Comparison of ENCODE assay signal across 1 cellular context in the genomic region with DNA sequence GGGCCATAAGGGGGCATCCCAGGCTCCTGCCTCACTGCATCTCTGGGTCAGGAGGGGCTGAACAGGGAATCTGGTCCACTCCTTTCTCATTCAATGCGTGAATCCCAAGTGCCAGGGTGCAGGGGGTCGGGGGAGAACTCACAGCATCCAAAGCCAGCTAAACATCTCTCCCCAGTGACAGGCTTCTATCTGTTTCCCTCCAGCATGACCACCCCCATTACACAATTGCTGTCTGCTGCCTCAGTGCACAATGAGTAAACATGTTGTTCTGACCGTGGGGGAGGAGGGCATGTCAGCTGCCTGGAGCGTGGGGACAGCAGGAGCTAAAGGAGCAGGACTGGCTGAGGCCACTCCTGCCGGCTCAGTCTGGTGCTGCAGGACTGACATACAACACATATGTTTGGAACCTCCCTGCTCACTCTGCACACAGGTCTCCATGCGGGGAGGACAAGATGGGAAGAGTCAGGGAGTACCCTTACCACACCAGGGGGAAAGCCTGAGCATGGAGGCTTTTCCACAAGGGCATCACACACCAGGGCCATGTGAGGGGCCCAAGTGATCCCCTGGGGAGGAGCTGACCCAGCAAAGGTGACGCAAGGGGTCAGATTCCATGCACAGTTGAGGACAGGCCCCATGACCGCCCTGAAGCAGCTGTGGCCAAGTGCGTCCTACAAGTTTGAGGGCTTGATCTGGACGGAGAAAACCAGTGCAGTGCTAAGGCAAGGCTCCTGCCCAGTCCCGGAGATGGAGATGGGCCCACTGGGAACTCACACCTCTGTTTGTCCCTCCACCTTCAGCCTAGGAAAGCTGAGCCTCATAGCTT.
TF ChIP-seq lines count a peak whose summit lies in the region.

No MANE protein-coding gene starts in this region.

TF ChIP-seq in HepG2, 621 proteins besides CTCF, POLR2A, EP300 and RAD21 (continued from another document and continues in another):
- TF ChIP-seq, protein P1, sequence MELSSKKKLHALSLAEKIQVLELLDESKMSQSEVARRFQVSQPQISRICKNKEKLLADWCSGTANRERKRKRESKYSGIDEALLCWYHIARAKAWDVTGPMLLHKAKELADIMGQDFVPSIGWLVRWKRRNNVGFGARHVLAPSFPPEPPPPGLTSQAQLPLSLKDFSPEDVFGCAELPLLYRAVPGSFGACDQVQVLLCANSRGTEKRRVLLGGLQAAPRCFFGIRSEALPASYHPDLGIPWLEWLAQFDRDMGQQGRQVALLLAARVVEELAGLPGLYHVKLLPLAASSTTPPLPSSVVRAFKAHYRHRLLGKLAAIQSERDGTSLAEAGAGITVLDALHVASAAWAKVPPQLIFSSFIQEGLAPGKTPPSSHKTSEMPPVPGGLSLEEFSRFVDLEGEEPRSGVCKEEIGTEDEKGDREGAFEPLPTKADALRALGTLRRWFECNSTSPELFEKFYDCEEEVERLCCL (CRISPR knock-in tag; IDR thresholded peaks at IDR 0.05; ENCODE audit: borderline replicate concordance), result 0 out of 2 replicates have a peak, but pooled peaks have one; percentile 42
- TF ChIP-seq U2AF1 (optimal IDR thresholded peaks at IDR 0.05; ENCODE audit: low read depth, low read length), result peak; percentile 46
- no peak for TF ChIP-seq CBX2 (IDR thresholded peaks at IDR 0.05; ENCODE audit: low read depth, low read length)
- TF ChIP-seq CBX2 (CRISPR knock-in tag; IDR thresholded peaks at IDR 0.05; ENCODE audit: low read depth), result no peak
- TF ChIP-seq MAFG (CRISPR knock-in tag; IDR thresholded peaks at IDR 0.05), result no peak
- TF ChIP-seq ZNF652 (CRISPR knock-in tag; IDR thresholded peaks at IDR 0.05; ENCODE audit: borderline replicate concordance, low read depth), result no peak
- peak; percentile 79; the same call in 1 of the 2 replicates for TF ChIP-seq KLF6 (CRISPR knock-in tag; IDR thresholded peaks at IDR 0.05)
- TF ChIP-seq, protein P2, sequence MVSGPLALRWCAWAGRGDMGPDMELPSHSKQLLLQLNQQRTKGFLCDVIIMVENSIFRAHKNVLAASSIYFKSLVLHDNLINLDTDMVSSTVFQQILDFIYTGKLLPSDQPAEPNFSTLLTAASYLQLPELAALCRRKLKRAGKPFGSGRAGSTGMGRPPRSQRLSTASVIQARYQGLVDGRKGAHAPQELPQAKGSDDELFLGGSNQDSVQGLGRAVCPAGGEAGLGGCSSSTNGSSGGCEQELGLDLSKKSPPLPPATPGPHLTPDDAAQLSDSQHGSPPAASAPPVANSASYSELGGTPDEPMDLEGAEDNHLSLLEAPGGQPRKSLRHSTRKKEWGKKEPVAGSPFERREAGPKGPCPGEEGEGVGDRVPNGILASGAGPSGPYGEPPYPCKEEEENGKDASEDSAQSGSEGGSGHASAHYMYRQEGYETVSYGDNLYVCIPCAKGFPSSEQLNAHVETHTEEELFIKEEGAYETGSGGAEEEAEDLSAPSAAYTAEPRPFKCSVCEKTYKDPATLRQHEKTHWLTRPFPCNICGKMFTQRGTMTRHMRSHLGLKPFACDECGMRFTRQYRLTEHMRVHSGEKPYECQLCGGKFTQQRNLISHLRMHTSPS (CRISPR knock-in tag; IDR thresholded peaks at IDR 0.05; ENCODE audit: low read depth), result peak; percentile 47; the same call in 1 of the 2 replicates
- TF ChIP-seq NR2F2 (IDR thresholded peaks at IDR 0.05; ENCODE audit: borderline replicate concordance, low read depth), result no peak
- peak; percentile 78 for TF ChIP-seq ZNF501 (CRISPR knock-in tag; IDR thresholded peaks at IDR 0.05)
- no peak for TF ChIP-seq NBN (conservative IDR thresholded peaks at IDR 0.05)
- no peak for TF ChIP-seq CC2D1A (CRISPR knock-in tag; IDR thresholded peaks at IDR 0.05)
- TF ChIP-seq ISL2 (CRISPR knock-in tag; IDR thresholded peaks at IDR 0.05), result peak; percentile 22
- TF ChIP-seq ZFX (CRISPR knock-in tag; IDR thresholded peaks at IDR 0.05; ENCODE audit: low read depth), result peak; percentile 90
- TF ChIP-seq PPARG (CRISPR knock-in tag; conservative IDR thresholded peaks at IDR 0.05), result no peak
- TF ChIP-seq SOX5 (CRISPR knock-in tag; IDR thresholded peaks at IDR 0.05; ENCODE audit: borderline replicate concordance), result peak; percentile 84
- TF ChIP-seq MAFF (IDR thresholded peaks at IDR 0.05; ENCODE audit: low read depth, low read length), result no peak
- TF ChIP-seq, protein P3, sequence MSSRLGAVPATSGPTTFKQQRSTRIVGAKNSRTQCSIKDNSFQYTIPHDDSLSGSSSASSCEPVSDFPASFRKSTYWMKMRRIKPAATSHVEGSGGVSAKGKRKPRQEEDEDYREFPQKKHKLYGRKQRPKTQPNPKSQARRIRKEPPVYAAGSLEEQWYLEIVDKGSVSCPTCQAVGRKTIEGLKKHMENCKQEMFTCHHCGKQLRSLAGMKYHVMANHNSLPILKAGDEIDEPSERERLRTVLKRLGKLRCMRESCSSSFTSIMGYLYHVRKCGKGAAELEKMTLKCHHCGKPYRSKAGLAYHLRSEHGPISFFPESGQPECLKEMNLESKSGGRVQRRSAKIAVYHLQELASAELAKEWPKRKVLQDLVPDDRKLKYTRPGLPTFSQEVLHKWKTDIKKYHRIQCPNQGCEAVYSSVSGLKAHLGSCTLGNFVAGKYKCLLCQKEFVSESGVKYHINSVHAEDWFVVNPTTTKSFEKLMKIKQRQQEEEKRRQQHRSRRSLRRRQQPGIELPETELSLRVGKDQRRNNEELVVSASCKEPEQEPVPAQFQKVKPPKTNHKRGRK (CRISPR knock-in tag; IDR thresholded peaks at IDR 0.05), result no peak
- no peak for TF ChIP-seq U2AF2 (IDR thresholded peaks at IDR 0.05; ENCODE audit: low read depth, low read length)
- TF ChIP-seq, protein P4, sequence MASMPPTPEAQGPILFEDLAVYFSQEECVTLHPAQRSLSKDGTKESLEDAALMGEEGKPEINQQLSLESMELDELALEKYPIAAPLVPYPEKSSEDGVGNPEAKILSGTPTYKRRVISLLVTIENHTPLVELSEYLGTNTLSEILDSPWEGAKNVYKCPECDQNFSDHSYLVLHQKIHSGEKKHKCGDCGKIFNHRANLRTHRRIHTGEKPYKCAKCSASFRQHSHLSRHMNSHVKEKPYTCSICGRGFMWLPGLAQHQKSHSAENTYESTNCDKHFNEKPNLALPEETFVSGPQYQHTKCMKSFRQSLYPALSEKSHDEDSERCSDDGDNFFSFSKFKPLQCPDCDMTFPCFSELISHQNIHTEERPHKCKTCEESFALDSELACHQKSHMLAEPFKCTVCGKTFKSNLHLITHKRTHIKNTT (CRISPR knock-in tag; IDR thresholded peaks at IDR 0.05), result no peak
- TF ChIP-seq, protein P5, sequence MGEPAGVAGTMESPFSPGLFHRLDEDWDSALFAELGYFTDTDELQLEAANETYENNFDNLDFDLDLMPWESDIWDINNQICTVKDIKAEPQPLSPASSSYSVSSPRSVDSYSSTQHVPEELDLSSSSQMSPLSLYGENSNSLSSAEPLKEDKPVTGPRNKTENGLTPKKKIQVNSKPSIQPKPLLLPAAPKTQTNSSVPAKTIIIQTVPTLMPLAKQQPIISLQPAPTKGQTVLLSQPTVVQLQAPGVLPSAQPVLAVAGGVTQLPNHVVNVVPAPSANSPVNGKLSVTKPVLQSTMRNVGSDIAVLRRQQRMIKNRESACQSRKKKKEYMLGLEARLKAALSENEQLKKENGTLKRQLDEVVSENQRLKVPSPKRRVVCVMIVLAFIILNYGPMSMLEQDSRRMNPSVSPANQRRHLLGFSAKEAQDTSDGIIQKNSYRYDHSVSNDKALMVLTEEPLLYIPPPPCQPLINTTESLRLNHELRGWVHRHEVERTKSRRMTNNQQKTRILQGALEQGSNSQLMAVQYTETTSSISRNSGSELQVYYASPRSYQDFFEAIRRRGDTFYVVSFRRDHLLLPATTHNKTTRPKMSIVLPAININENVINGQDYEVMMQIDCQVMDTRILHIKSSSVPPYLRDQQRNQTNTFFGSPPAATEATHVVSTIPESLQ (CRISPR knock-in tag; conservative IDR thresholded peaks at IDR 0.05), result no peak
- TF ChIP-seq, protein P6, sequence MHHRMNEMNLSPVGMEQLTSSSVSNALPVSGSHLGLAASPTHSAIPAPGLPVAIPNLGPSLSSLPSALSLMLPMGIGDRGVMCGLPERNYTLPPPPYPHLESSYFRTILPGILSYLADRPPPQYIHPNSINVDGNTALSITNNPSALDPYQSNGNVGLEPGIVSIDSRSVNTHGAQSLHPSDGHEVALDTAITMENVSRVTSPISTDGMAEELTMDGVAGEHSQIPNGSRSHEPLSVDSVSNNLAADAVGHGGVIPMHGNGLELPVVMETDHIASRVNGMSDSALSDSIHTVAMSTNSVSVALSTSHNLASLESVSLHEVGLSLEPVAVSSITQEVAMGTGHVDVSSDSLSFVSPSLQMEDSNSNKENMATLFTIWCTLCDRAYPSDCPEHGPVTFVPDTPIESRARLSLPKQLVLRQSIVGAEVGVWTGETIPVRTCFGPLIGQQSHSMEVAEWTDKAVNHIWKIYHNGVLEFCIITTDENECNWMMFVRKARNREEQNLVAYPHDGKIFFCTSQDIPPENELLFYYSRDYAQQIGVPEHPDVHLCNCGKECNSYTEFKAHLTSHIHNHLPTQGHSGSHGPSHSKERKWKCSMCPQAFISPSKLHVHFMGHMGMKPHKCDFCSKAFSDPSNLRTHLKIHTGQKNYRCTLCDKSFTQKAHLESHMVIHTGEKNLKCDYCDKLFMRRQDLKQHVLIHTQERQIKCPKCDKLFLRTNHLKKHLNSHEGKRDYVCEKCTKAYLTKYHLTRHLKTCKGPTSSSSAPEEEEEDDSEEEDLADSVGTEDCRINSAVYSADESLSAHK (CRISPR knock-in tag; IDR thresholded peaks at IDR 0.05; ENCODE audit: borderline replicate concordance), result no peak
- peak; percentile 73 for TF ChIP-seq ZFY (CRISPR knock-in tag; IDR thresholded peaks at IDR 0.05)
- no peak for TF ChIP-seq ZNF230 (CRISPR knock-in tag; IDR thresholded peaks at IDR 0.05)
- TF ChIP-seq SALL2 (CRISPR knock-in tag; IDR thresholded peaks at IDR 0.05), result no peak
- TF ChIP-seq ZNF329 (CRISPR knock-in tag; IDR thresholded peaks at IDR 0.05; ENCODE audit: low read depth), result no peak
- peak; percentile 68; the same call in 1 of the 2 replicates for TF ChIP-seq ZNF772 (CRISPR knock-in tag; IDR thresholded peaks at IDR 0.05)
- TF ChIP-seq RBM22 (optimal IDR thresholded peaks at IDR 0.05; ENCODE audit: low read length), result no peak
- no peak for TF ChIP-seq NONO (IDR thresholded peaks at IDR 0.05)
- TF ChIP-seq NONO (CRISPR knock-in tag; conservative IDR thresholded peaks at IDR 0.05), result 0 out of 2 replicates have a peak, but pooled peaks have one; percentile 45
- TF ChIP-seq, protein P7, sequence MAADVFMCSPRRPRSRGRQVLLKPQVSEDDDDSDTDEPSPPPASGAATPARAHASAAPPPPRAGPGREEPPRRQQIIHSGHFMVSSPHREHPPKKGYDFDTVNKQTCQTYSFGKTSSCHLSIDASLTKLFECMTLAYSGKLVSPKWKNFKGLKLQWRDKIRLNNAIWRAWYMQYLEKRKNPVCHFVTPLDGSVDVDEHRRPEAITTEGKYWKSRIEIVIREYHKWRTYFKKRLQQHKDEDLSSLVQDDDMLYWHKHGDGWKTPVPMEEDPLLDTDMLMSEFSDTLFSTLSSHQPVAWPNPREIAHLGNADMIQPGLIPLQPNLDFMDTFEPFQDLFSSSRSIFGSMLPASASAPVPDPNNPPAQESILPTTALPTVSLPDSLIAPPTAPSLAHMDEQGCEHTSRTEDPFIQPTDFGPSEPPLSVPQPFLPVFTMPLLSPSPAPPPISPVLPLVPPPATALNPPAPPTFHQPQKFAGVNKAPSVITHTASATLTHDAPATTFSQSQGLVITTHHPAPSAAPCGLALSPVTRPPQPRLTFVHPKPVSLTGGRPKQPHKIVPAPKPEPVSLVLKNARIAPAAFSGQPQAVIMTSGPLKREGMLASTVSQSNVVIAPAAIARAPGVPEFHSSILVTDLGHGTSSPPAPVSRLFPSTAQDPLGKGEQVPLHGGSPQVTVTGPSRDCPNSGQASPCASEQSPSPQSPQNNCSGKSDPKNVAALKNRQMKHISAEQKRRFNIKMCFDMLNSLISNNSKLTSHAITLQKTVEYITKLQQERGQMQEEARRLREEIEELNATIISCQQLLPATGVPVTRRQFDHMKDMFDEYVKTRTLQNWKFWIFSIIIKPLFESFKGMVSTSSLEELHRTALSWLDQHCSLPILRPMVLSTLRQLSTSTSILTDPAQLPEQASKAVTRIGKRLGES (CRISPR knock-in tag; IDR thresholded peaks at IDR 0.05; ENCODE audit: borderline replicate concordance), result no peak
- TF ChIP-seq STAG1 (CRISPR knock-in tag; IDR thresholded peaks at IDR 0.05), result no peak
- TF ChIP-seq, protein P8, sequence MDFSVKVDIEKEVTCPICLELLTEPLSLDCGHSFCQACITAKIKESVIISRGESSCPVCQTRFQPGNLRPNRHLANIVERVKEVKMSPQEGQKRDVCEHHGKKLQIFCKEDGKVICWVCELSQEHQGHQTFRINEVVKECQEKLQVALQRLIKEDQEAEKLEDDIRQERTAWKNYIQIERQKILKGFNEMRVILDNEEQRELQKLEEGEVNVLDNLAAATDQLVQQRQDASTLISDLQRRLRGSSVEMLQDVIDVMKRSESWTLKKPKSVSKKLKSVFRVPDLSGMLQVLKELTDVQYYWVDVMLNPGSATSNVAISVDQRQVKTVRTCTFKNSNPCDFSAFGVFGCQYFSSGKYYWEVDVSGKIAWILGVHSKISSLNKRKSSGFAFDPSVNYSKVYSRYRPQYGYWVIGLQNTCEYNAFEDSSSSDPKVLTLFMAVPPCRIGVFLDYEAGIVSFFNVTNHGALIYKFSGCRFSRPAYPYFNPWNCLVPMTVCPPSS (IDR thresholded peaks at IDR 0.05), result no peak
- TF ChIP-seq IKZF4 (CRISPR knock-in tag; IDR thresholded peaks at IDR 0.05; ENCODE audit: borderline replicate concordance, low read depth, not compliant biosample characterization), result no peak
- no peak for TF ChIP-seq ZNF3 (CRISPR knock-in tag; IDR thresholded peaks at IDR 0.05)
- peak; percentile 58; the same call in 1 of the 2 replicates for TF ChIP-seq ZNF567 (CRISPR knock-in tag; IDR thresholded peaks at IDR 0.05; ENCODE audit: borderline replicate concordance)
- peak; percentile 77; the same call in 1 of the 2 replicates for TF ChIP-seq AKAP8 (CRISPR knock-in tag; IDR thresholded peaks at IDR 0.05)
- TF ChIP-seq ZNF558 (CRISPR knock-in tag; IDR thresholded peaks at IDR 0.05; ENCODE audit: borderline replicate concordance), result no peak; the same call in 1 of the 2 replicates
- TF ChIP-seq ZNF547 (CRISPR knock-in tag; IDR thresholded peaks at IDR 0.05), result no peak; the same call in 1 of the 2 replicates
- no peak for TF ChIP-seq PLRG1 (conservative IDR thresholded peaks at IDR 0.05)
- no peak for TF ChIP-seq ZSCAN20 (CRISPR knock-in tag; IDR thresholded peaks at IDR 0.05; ENCODE audit: borderline replicate concordance)
- TF ChIP-seq ZNF7 (CRISPR knock-in tag; IDR thresholded peaks at IDR 0.05), result no peak
- no peak for TF ChIP-seq ATF7-NPFF (CRISPR knock-in tag; IDR thresholded peaks at IDR 0.05; ENCODE audit: low read depth)
- TF ChIP-seq MAZ (IDR thresholded peaks at IDR 0.05; ENCODE audit: borderline replicate concordance, low read depth, low read length), result no peak
- no peak; the same call in 1 of the 2 replicates for TF ChIP-seq MAZ (CRISPR knock-in tag; IDR thresholded peaks at IDR 0.05; ENCODE audit: low read depth)
- TF ChIP-seq, protein P9, sequence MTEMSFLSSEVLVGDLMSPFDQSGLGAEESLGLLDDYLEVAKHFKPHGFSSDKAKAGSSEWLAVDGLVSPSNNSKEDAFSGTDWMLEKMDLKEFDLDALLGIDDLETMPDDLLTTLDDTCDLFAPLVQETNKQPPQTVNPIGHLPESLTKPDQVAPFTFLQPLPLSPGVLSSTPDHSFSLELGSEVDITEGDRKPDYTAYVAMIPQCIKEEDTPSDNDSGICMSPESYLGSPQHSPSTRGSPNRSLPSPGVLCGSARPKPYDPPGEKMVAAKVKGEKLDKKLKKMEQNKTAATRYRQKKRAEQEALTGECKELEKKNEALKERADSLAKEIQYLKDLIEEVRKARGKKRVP (CRISPR knock-in tag; IDR thresholded peaks at IDR 0.05), result peak in 1 of 2 experiments; percentile 89; a peak in 2 of 4 replicates
- peak; percentile 93 for TF ChIP-seq SP5 (CRISPR knock-in tag; IDR thresholded peaks at IDR 0.05; ENCODE audit: borderline replicate concordance, low read depth)
- TF ChIP-seq SIX1 (CRISPR knock-in tag; IDR thresholded peaks at IDR 0.05; ENCODE audit: borderline replicate concordance), result no peak
- no peak for TF ChIP-seq SOX6 (IDR thresholded peaks at IDR 0.05)
- TF ChIP-seq SOX6 (CRISPR knock-in tag; IDR thresholded peaks at IDR 0.05), result peak; percentile 66
